In genomic region chr4:99383381-99383780, GRCh38 we compare ENCODE assay signal across 18 cellular contexts. TPM values are rescaled to one million over a fixed set of nuclear protein-coding genes. Genes with fewer than 3 reads are reported as not detected.
A peak's percentile ranks its signal among the peaks of the same experiment; 100 is the strongest.
DNase-seq lines count a peak whose midpoint lies in the region; ATAC-seq and TF ChIP-seq lines count a peak whose summit lies in the region.
"Had no signal": no experiment of that assay in that cellular context is flagged by ENCODE, and none has a peak within 500 bp of the region (broad histone marks: within the 10 kb centered on the region; RNA-seq: fewer than 3 reads in every experiment).

No MANE protein-coding gene starts in this region.

- H3K4me1 ChIP-seq in adipocyte (ENCODE audit: control insufficient read depth, insufficient read depth, low read length) (peaks cover 42% of the 10 kb centered on the region), osteoblast (ENCODE audit: insufficient read depth, low read length) (peaks cover 10% of the 10 kb centered on the region), thyroid gland (peaks cover 0 to 6% of the 10 kb centered on the region in 2 donors)

- H3K9me3 ChIP-seq in adipocyte (ENCODE audit: control insufficient read depth, low read length), result no peaks in the 10 kb centered on the region
- H3K9me3 ChIP-seq in osteoblast (ENCODE audit: low read depth, low read length), result no peaks in the 10 kb centered on the region
- H3K9me3 ChIP-seq in thyroid gland, result no peaks in the 10 kb centered on the region
- H3K9me3 ChIP-seq: mucosa of descending colon had no signal

- H3K79me2 ChIP-seq in osteoblast (ENCODE audit: insufficient read depth, low read length), result no peaks in the 10 kb centered on the region

- intact Hi-C loops in thyroid gland (cut with DNase I), result no loop called here

- H3K9ac ChIP-seq in adipocyte (ENCODE audit: low read length), result peak overlapping the region; percentile 82

- peak overlapping the region; percentile 21 for H3K4me3 ChIP-seq in adipocyte (ENCODE audit: low read length)
- no peak overlapping the region for H3K4me3 ChIP-seq in fibroblast of mammary gland (ENCODE audit: control insufficient read depth, low read depth, low read length)
- no peak overlapping the region for H3K4me3 ChIP-seq in osteoblast (ENCODE audit: insufficient read depth, low read length)
- H3K4me3 ChIP-seq in thyroid gland (replicated peaks in 1 of 3), result no peak overlapping the region
- H3K4me3 ChIP-seq: mucosa of descending colon had no signal

- 74 to 75% methylated on average over 2 of the region's 2 CpGs for WGBS in thyroid gland, 2 donors

- no peaks in the 10 kb centered on the region for H4K20me1 ChIP-seq in osteoblast (ENCODE audit: insufficient read depth, low read length)

- H3K4me2 ChIP-seq in osteoblast (ENCODE audit: insufficient read depth, low read length), result no peak overlapping the region

- DNase-seq in adipocyte (ENCODE audit: low read depth) (no peak), fibroblast of mammary gland (ENCODE audit: low read depth) (peak; percentile 18), osteoblast (ENCODE audit: insufficient read length, low spot score, missing footprints) (no peak), thyroid gland (no peak), midbrain (lab: John Stamatoyannopoulos, UW) (no peak), SK-N-DZ (ENCODE audit: low spot score) (no peak), RPMI8226 (no peak)
- DNase-seq: activated gamma-delta T cell; effector memory CD8-positive, alpha-beta T cell; GOT3; NCI-H748 treated with DMSO at 0.1 percent for 48 hours; posterior cingulate gyrus had no signal

- no peak overlapping the region for H2AFZ ChIP-seq in osteoblast (ENCODE audit: low read length)

- TF ChIP-seq CTCF in fibroblast of mammary gland (conservative IDR thresholded peaks at IDR 0.05; ENCODE audit: control insufficient read depth, insufficient read depth, low read depth, low read length) (no peak), osteoblast (IDR thresholded peaks at IDR 0.05; ENCODE audit: extremely low read depth, low read depth, low read length) (no peak), thyroid gland (IDR thresholded peaks at IDR 0.05) (no peak)

- ATAC-seq in GM19035 (IDR thresholded peaks at IDR 0.05; ENCODE audit: unreplicated experiment), result no peak
- ATAC-seq: effector memory CD8-positive, alpha-beta T cell; WTC11 had no signal

- H3K36me3 ChIP-seq in adipocyte (ENCODE audit: control insufficient read depth, insufficient read depth, low read length, severe bottlenecking) (no peaks in the 10 kb centered on the region), osteoblast (ENCODE audit: insufficient read depth, low read length) (no peaks in the 10 kb centered on the region), thyroid gland (no peaks in the 10 kb centered on the region)

- TF ChIP-seq POLR2A in thyroid gland (IDR thresholded peaks at IDR 0.05), result no peak

- H3K27ac ChIP-seq in osteoblast (ENCODE audit: low read depth, low read length) (peak overlapping the region; percentile 73), thyroid gland (peak overlapping the region; percentile 10 to 58 (median 47))

- H3K27me3 ChIP-seq in adipocyte (replicated peaks; ENCODE audit: control insufficient read depth, insufficient read depth, low read length), result no peaks in the 10 kb centered on the region
- H3K27me3 ChIP-seq in osteoblast (ENCODE audit: insufficient read depth, low read length), result no peaks in the 10 kb centered on the region
- no peaks in the 10 kb centered on the region for H3K27me3 ChIP-seq in thyroid gland

RNA-seq across cellular contexts. Expression of gene ADH1C, which starts 30.8 kb away (rescaled TPM):
- total RNA-seq in osteoblast (0.59 and 0.72 TPM in 2 replicates), thyroid gland (10 to 100 TPM in 2 of 4 donors, 1 to 10 TPM in 2; 1.6 to 18.0 (median 9.6) TPM)
- polyA plus RNA-seq in SK-N-DZ (2014; cell fraction: cytosol; rRNA removed), result not detected in 2 replicates
- polyA plus RNA-seq in SK-N-DZ (2014; cell fraction: nucleus; rRNA removed), result not detected in 2 replicates
- total RNA-seq: frontal cortex; T-helper 1 cell treated with Interleukin-12 subunit alpha and Interleukin-12 subunit beta and Interleukin-4 antibody, amounts not matched to agents 30 ng/mL and 1 ng/mL, for 36 hours had no signal

RNA-seq across cellular contexts. Expression of gene ADH7, which starts 51.8 kb away (rescaled TPM):
- not detected in 2 replicates for total RNA-seq in osteoblast
- total RNA-seq in thyroid gland, result not detected
- not detected in 2 replicates for polyA plus RNA-seq in SK-N-DZ (2014; cell fraction: cytosol; rRNA removed)
- polyA plus RNA-seq in SK-N-DZ (2014; cell fraction: nucleus; rRNA removed), result not detected in 2 replicates
- total RNA-seq: frontal cortex; mucosa of descending colon; T-helper 1 cell treated with Interleukin-12 subunit alpha and Interleukin-12 subunit beta and Interleukin-4 antibody, amounts not matched to agents 30 ng/mL and 1 ng/mL, for 36 hours; WTC11 had no signal
- polyA plus RNA-seq: BJ had no signal
